In the genomic region with DNA sequence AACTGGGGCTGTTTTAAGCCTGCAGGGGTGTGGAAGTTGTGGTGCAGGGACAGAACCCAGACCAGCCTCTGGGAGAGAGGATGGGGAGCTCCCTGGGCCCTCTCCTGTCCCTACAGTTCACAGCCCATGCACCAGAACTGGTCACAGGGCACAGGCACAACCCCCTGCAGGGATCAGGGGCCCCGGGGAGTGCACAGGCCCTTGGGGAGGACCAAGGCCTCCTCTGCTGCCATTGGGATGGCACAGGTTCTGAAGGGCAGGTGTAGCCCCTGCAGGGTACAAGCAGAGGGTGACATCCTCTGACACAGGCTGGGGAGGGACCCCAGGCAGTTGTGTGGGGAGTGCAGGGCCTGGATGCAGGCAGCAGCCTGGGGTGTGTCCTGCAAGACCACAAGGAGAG, we compare ENCODE assay signal across 1 cellular context.
TF ChIP-seq lines count a peak whose summit lies in the region.

No MANE protein-coding gene starts in this region.

TF ChIP-seq in H1, 55 proteins besides CTCF, POLR2A, EP300 and RAD21:
- no peak for TF ChIP-seq TEAD4 (IDR thresholded peaks at IDR 0.05; ENCODE audit: low read depth, low read length)
TF ChIP-seq in H1: peak in this region for 0.
